In genomic region chr6:36752886-36753506, GRCh38 we compare ENCODE assay signal across 8 cellular contexts. TPM values are rescaled to one million over a fixed set of nuclear protein-coding genes. Genes with fewer than 3 reads are reported as not detected.
A peak's percentile ranks its signal among the peaks of the same experiment; 100 is the strongest.
DNase-seq lines count a peak whose midpoint lies in the region; ATAC-seq and TF ChIP-seq lines count a peak whose summit lies in the region.

No MANE protein-coding gene starts in this region.

- TF ChIP-seq POLR2A in esophagus muscularis mucosa (IDR thresholded peaks at IDR 0.05; ENCODE audit: low read depth): no peak

- peaks cover 0 to 7% (median 0%) of the 10 kb centered on the region in 3 donors for H3K36me3 Mint-ChIP-seq in CD8-positive, alpha-beta memory T cell

- H3K27ac ChIP-seq in PC-3 (ENCODE audit: low read length) (peak overlapping the region; percentile 62), esophagus muscularis mucosa (replicated peaks in 1 of 4) (no peak overlapping the region)
- H3K27ac ChIP-seq in CD8-positive, alpha-beta memory T cell (ENCODE audit: low read depth, low read length): no peak overlapping the region

- DNase-seq in PC-3 (no peak), medulla oblongata (ENCODE audit: extremely low spot score) (peak; percentile 15), NCI-H1694 treated with DMSO at 0.1 percent for 48 hours (lab: John Stamatoyannopoulos, UW) (no peak), BE2C (no peak), esophagus muscularis mucosa (ENCODE audit: extremely low spot score) (no peak)
- DNase-seq in CD8-positive, alpha-beta memory T cell: no peak

- no peak overlapping the region for H3K9ac ChIP-seq in PC-3 (ENCODE audit: low read length)

- H3K27me3 Mint-ChIP-seq in CD8-positive, alpha-beta memory T cell: no peaks in the 10 kb centered on the region

- no TSS peak for BruUV-seq in PC-3 (replicated peaks; lab: Mats Ljungman, UMichigan)

- TF ChIP-seq CTCF in PC-3 (conservative IDR thresholded peaks at IDR 0.05; ENCODE audit: low read depth, low read length): no peak
- TF ChIP-seq CTCF in BE2C (IDR thresholded peaks at IDR 0.05; ENCODE audit: low read depth, low read length): no peak
- no peak for TF ChIP-seq CTCF in esophagus muscularis mucosa (IDR thresholded peaks at IDR 0.05)

- H3K36me3 ChIP-seq in PC-3 (ENCODE audit: low read depth, low read length) (no peaks in the 10 kb centered on the region), BE2C (no peaks in the 10 kb centered on the region), esophagus muscularis mucosa (no peaks in the 10 kb centered on the region)
- no peaks in the 10 kb centered on the region for H3K36me3 ChIP-seq in CD8-positive, alpha-beta memory T cell (ENCODE audit: insufficient read depth, low read length)

- TF ChIP-seq EP300 in esophagus muscularis mucosa (IDR thresholded peaks at IDR 0.05): no peak

- H3K4me2 ChIP-seq in PC-3 (ENCODE audit: low read length): peak overlapping the region; percentile 18; the same call in 1 of the 2 replicates

- H3F3A ChIP-seq in PC-3 (ENCODE audit: low read length, unreplicated experiment): no peaks in the 10 kb centered on the region

- ATAC-seq in GM18511 (IDR thresholded peaks at IDR 0.05; ENCODE audit: unreplicated experiment) (peak; percentile 55), GM21737 (IDR thresholded peaks at IDR 0.05; ENCODE audit: unreplicated experiment) (peak; percentile 42), PC-3 (no peak)

- peaks cover 42 to 61% (median 56%) of the 10 kb centered on the region in 3 donors for H3K4me1 Mint-ChIP-seq in CD8-positive, alpha-beta memory T cell

- H3K9me2 ChIP-seq in PC-3 (replicated peaks; ENCODE audit: low read length): no peaks in the 10 kb centered on the region

- H4K20me1 ChIP-seq in PC-3 (ENCODE audit: low read length): no peaks in the 10 kb centered on the region

- peaks cover 0 to 5% (median 3%) of the 10 kb centered on the region in 5 donors for H3K9me3 Mint-ChIP-seq in CD8-positive, alpha-beta memory T cell

- peak overlapping the region in 4 of 8 donors; percentile 5 to 83 (median 47) for H3K27ac Mint-ChIP-seq in CD8-positive, alpha-beta memory T cell

- H3K79me2 ChIP-seq in PC-3 (ENCODE audit: low read length): no peaks in the 10 kb centered on the region

- H3K27me3 ChIP-seq in PC-3 (ENCODE audit: low read length) (no peaks in the 10 kb centered on the region), BE2C (no peaks in the 10 kb centered on the region), esophagus muscularis mucosa (no peaks in the 10 kb centered on the region)
- H3K27me3 ChIP-seq in CD8-positive, alpha-beta memory T cell (ENCODE audit: insufficient read depth, low read length, poor library complexity, severe bottlenecking): no peaks in the 10 kb centered on the region

- H3K9me3 ChIP-seq in PC-3 (ENCODE audit: low read length): no peaks in the 10 kb centered on the region
- no peaks in the 10 kb centered on the region for H3K9me3 ChIP-seq in CD8-positive, alpha-beta memory T cell (ENCODE audit: low read length)
- no peaks in the 10 kb centered on the region for H3K9me3 ChIP-seq in BE2C
- peaks cover 0 to 23% (median 10%) of the 10 kb centered on the region in 4 donors for H3K9me3 ChIP-seq in esophagus muscularis mucosa

- no peak overlapping the region for H3K4me3 Mint-ChIP-seq in CD8-positive, alpha-beta memory T cell

- 92% methylated on average over 4 of the region's 6 CpGs for WGBS in esophagus muscularis mucosa

- H2AFZ ChIP-seq in PC-3 (ENCODE audit: low read length): no peak overlapping the region

- intact Hi-C loops in PC-3 (cut with micrococcal nuclease) (no loop called here), esophagus muscularis mucosa (cut with DNase I) (no loop called here)

- peaks cover 43% of the 10 kb centered on the region for H3K4me1 ChIP-seq in PC-3 (ENCODE audit: insufficient read depth, low read length)
- peaks cover 52% of the 10 kb centered on the region for H3K4me1 ChIP-seq in CD8-positive, alpha-beta memory T cell (ENCODE audit: insufficient read depth, low read length)
- H3K4me1 ChIP-seq in BE2C: peaks cover 5% of the 10 kb centered on the region
- peaks cover 0 to 19% (median 6%) of the 10 kb centered on the region in 4 donors for H3K4me1 ChIP-seq in esophagus muscularis mucosa

- CTCF ChIA-PET in PC-3 (lab: Charles Lee): no interaction called here
- CTCF ChIA-PET in CD8-positive, alpha-beta memory T cell (lab: Charles Lee): interaction anchor here (0.7 to 3.1 kb wide), 5 partner anchors 9 to 138 kb away, joined by 3 to 12 read pairs (median 3); no protein-coding TSS in a partner anchor

- POLR2A ChIA-PET in PC-3 (lab: Charles Lee; ENCODE audit: unreplicated experiment): no interaction called here
- POLR2A ChIA-PET in CD8-positive, alpha-beta memory T cell (lab: Charles Lee): no interaction called here

- no peak overlapping the region for H3K4me3 ChIP-seq in PC-3 (ENCODE audit: low read length)
- H3K4me3 ChIP-seq in CD8-positive, alpha-beta memory T cell (ENCODE audit: low read length): no peak overlapping the region
- no peak overlapping the region for H3K4me3 ChIP-seq in BE2C (ENCODE audit: low read depth, low read length)
- H3K4me3 ChIP-seq in esophagus muscularis mucosa: no peak overlapping the region

RNA-seq across cellular contexts. Expression of gene RAB44, which starts 55.4 kb away (rescaled TPM):
- total RNA-seq in PC-3 (2014; rRNA removed): not detected in 2 replicates
- not detected for total RNA-seq in CD8-positive, alpha-beta memory T cell
- polyA plus RNA-seq in CD8-positive, alpha-beta memory T cell: not detected
- 0.17 TPM for polyA plus RNA-seq in BE2C (2012; ENCODE audit: insufficient read depth, insufficient read length, low read depth)
- total RNA-seq in esophagus muscularis mucosa: 1 to 10 TPM in 2 of 4 donors, under 1 TPM in 2; 0.19 to 1.5 (median 0.94) TPM
